ENCODE assay signal across 14 cellular contexts in genomic region chr12:41564816-41565215, GRCh38.
"Had no signal": no experiment of that assay in that cellular context is flagged by ENCODE, and none has a peak within 500 bp of the region (broad histone marks: within the 10 kb centered on the region; RNA-seq: fewer than 3 reads in every experiment).

No MANE protein-coding gene starts in this region.

- H3K9me3 ChIP-seq: adrenal gland, sigmoid colon, spleen, upper lobe of right lung had no signal

- H3K36me3 ChIP-seq: adrenal gland, spleen, upper lobe of right lung had no signal

- DNase-seq: activated CD4-positive, alpha-beta T cell treated with anti-CD3 and anti-CD28 coated beads, Interleukin-2, amount 50 U/mL, for 4 hours; activated gamma-delta T cell treated with Interleukin-2 at 50 U/mL for 16 hours; adrenal gland; dermis blood vessel endothelial cell; foreskin fibroblast; glutamatergic neuron; hippocampal formation; sigmoid colon; spleen; stimulated activated naive CD4-positive, alpha-beta T cell; upper lobe of right lung had no signal

- FAIRE-seq: keratinocyte had no signal

- H3K4me1 ChIP-seq: adrenal gland, sigmoid colon, spleen, upper lobe of right lung had no signal

- H3K27me3 ChIP-seq: adrenal gland, sigmoid colon, spleen, upper lobe of right lung had no signal

- H3K4me3 ChIP-seq: adrenal gland, sigmoid colon, spleen, upper lobe of right lung had no signal

- H3K27ac ChIP-seq: adrenal gland, sigmoid colon, spleen, upper lobe of right lung had no signal

- ATAC-seq: activated naive CD4-positive, alpha-beta T cell treated with anti-CD3 and anti-CD28 coated beads, Interleukin-2, amount 50 U/mL, for 72 hours; natural killer cell treated with Interleukin-12 subunit alpha and Interleukin-12 subunit beta and Interleukin-15 and Interleukin-18, amount 100 ng/mL, for 72 hours; upper lobe of right lung had no signal
